ENCODE assay signal across 8 cellular contexts in genomic region chr3:105869531-105869833, GRCh38. TPM values are rescaled to one million over a fixed set of nuclear protein-coding genes. Genes with fewer than 3 reads are reported as not detected.
A peak's percentile ranks its signal among the peaks of the same experiment; 100 is the strongest.
DNase-seq lines count a peak whose midpoint lies in the region; ATAC-seq and TF ChIP-seq lines count a peak whose summit lies in the region.

No MANE protein-coding gene starts in this region.

- H3K4me1 Mint-ChIP-seq in CD4-positive, CD25-positive, alpha-beta regulatory T cell, result peaks cover 24 to 61% (median 43%) of the 10 kb centered on the region in 4 donors

- no CpG with 5 or more reads among the region's 3 CpGs for WGBS in neuronal stem cell (ENCODE audit: extremely low coverage in 2 of 2, insufficient read length in 2 of 2, insufficient replicate concordance in 1 of 2), 2 donors

- H2AFZ ChIP-seq in OCI-LY3 (ENCODE audit: low read depth, low read length) (peak overlapping the region; percentile 86), neuronal stem cell (ENCODE audit: low read length) (peak overlapping the region; percentile 96)

- peak overlapping the region; percentile 97 to 98 (median 98) for H3K27ac Mint-ChIP-seq in CD4-positive, CD25-positive, alpha-beta regulatory T cell

- H3K4me2 ChIP-seq in OCI-LY3 (ENCODE audit: low read length) (peak overlapping the region; percentile 88), neuronal stem cell (ENCODE audit: insufficient read depth, low read length, poor library complexity, severe bottlenecking) (peak overlapping the region; percentile 59)

- POLR2A ChIA-PET in GM10248 (lab: Yijun Ruan, JAX), result no interaction called here

- H3K9ac ChIP-seq in OCI-LY3 (ENCODE audit: low read length), result peak overlapping the region; percentile 53
- peak overlapping the region; percentile 58 for H3K9ac ChIP-seq in endocrine pancreas (ENCODE audit: control insufficient read depth, insufficient read depth, low read length)
- no peak overlapping the region for H3K9ac ChIP-seq in neuronal stem cell (ENCODE audit: low read depth, low read length, poor library complexity)

- no peak overlapping the region for H3K4ac ChIP-seq in neuronal stem cell (ENCODE audit: low read length)

- H3K36me3 Mint-ChIP-seq in CD4-positive, CD25-positive, alpha-beta regulatory T cell, result peaks cover 18% of the 10 kb centered on the region

- peak overlapping the region; percentile 93 for H3K4me3 ChIP-seq in CD4-positive, CD25-positive, alpha-beta regulatory T cell (ENCODE audit: low read depth, low read length)
- H3K4me3 ChIP-seq in OCI-LY3 (ENCODE audit: low read length) (peak overlapping the region; percentile 81), endocrine pancreas (ENCODE audit: control insufficient read depth, insufficient read depth, low read length) (peak overlapping the region; percentile 92), neuronal stem cell (ENCODE audit: low read length in 2 of 2) (peak overlapping the region; percentile 71 to 89)

- H3K79me1 ChIP-seq in neuronal stem cell (ENCODE audit: low read depth, low read length), result no peaks in the 10 kb centered on the region

- H3K18ac ChIP-seq in neuronal stem cell (ENCODE audit: low read length), result no peak overlapping the region

- no peak overlapping the region for H2BK12ac ChIP-seq in neuronal stem cell (ENCODE audit: low read length)

- H2BK120ac ChIP-seq in neuronal stem cell (ENCODE audit: low read depth, low read length), result no peak overlapping the region

- no peak overlapping the region for H2AK5ac ChIP-seq in neuronal stem cell (ENCODE audit: low read depth, low read length)

- H3K27me3 ChIP-seq in CD4-positive, CD25-positive, alpha-beta regulatory T cell (ENCODE audit: control insufficient read depth, insufficient read depth, low read length), result no peaks in the 10 kb centered on the region
- H3K27me3 ChIP-seq in OCI-LY3 (ENCODE audit: low read depth, low read length) (peaks cover 8% of the 10 kb centered on the region; the same call in 1 of the 2 replicates), endocrine pancreas (ENCODE audit: control insufficient read depth, insufficient read depth, low read length) (no peaks in the 10 kb centered on the region), neuronal stem cell (ENCODE audit: control insufficient read depth in 3 of 3, insufficient read depth in 3 of 3, low read depth in 1 of 3, low read length in 3 of 3) (peaks cover 0 to 2% (median 0%) of the 10 kb centered on the region in 3 experiments)

- DNase-seq in CD4-positive, CD25-positive, alpha-beta regulatory T cell, result no peak
- DNase-seq in neuronal stem cell (ENCODE audit: low spot score) (no peak), DMS114 treated with DMSO at 0.1 percent for 48 hours (lab: John Stamatoyannopoulos, UW; ENCODE audit: unreplicated experiment) (no peak), GM10248 (ENCODE audit: extremely low spot score) (no peak)

- H4K20me1 ChIP-seq in OCI-LY3 (ENCODE audit: insufficient read depth, low read length), result no peaks in the 10 kb centered on the region; the same call in 1 of the 2 replicates

- peaks cover 6% of the 10 kb centered on the region for H3K36me3 ChIP-seq in CD4-positive, CD25-positive, alpha-beta regulatory T cell (ENCODE audit: control insufficient read depth, insufficient read depth, low read length)
- peaks cover 3% of the 10 kb centered on the region for H3K36me3 ChIP-seq in OCI-LY3 (replicated peaks; ENCODE audit: low read depth, low read length)
- no peaks in the 10 kb centered on the region for H3K36me3 ChIP-seq in endocrine pancreas (ENCODE audit: control insufficient read depth, insufficient read depth, low read length)
- H3K36me3 ChIP-seq in neuronal stem cell (replicated peaks in 1 of 2; ENCODE audit: control insufficient read depth in 2 of 2, insufficient read depth in 2 of 2, low read length in 2 of 2), result peaks cover 0 to 20% of the 10 kb centered on the region in 2 donors

- no peaks in the 10 kb centered on the region for H3K9me3 ChIP-seq in CD4-positive, CD25-positive, alpha-beta regulatory T cell (ENCODE audit: control insufficient read depth in 2 of 2, low read length in 2 of 2)
- H3K9me3 ChIP-seq in OCI-LY3 (ENCODE audit: insufficient read depth, low read length) (no peaks in the 10 kb centered on the region), endocrine pancreas (ENCODE audit: control insufficient read depth, low read length) (no peaks in the 10 kb centered on the region), neuronal stem cell (replicated peaks in 1 of 2; ENCODE audit: control insufficient read depth in 2 of 2, insufficient read depth in 1 of 2, low read depth in 1 of 2, low read length in 2 of 2) (no peaks in the 10 kb centered on the region)

- H3K79me2 ChIP-seq in OCI-LY3 (ENCODE audit: low read length), result no peaks in the 10 kb centered on the region; the same call in 1 of the 2 replicates

- H4K91ac ChIP-seq in neuronal stem cell (ENCODE audit: low read depth, low read length, poor library complexity), result no peak overlapping the region

- peaks cover 0 to 2% (median 0%) of the 10 kb centered on the region in 7 donors for H3K9me3 Mint-ChIP-seq in CD4-positive, CD25-positive, alpha-beta regulatory T cell

- CTCF ChIA-PET in GM10248 (lab: Yijun Ruan, JAX), result interaction anchor here (1.3 to 1.8 kb wide), 2 partner anchors 11 to 12 kb away, joined by 5 to 6 read pairs; no protein-coding TSS in a partner anchor

- H2BK5ac ChIP-seq in neuronal stem cell (ENCODE audit: low read length), result peak overlapping the region; percentile 93

- no peak for TF ChIP-seq CTCF in OCI-LY3 (IDR thresholded peaks at IDR 0.05; ENCODE audit: low read depth, low read length)
- no peak for TF ChIP-seq CTCF in GM10248 (IDR thresholded peaks at IDR 0.05; ENCODE audit: control extremely low read depth, extremely low read depth, low read depth, missing control alignments)

- no peak overlapping the region for H4K8ac ChIP-seq in neuronal stem cell (ENCODE audit: low read depth, low read length)

- H3K27me3 Mint-ChIP-seq in CD4-positive, CD25-positive, alpha-beta regulatory T cell, result no peaks in the 10 kb centered on the region

- no peak overlapping the region for H2BK15ac ChIP-seq in neuronal stem cell (ENCODE audit: low read length)

- H3K4me1 ChIP-seq in CD4-positive, CD25-positive, alpha-beta regulatory T cell (ENCODE audit: control insufficient read depth, insufficient read depth, low read length, poor library complexity, severe bottlenecking), result peaks cover 42% of the 10 kb centered on the region
- peaks cover 28% of the 10 kb centered on the region for H3K4me1 ChIP-seq in OCI-LY3 (ENCODE audit: low read length)
- H3K4me1 ChIP-seq in endocrine pancreas (ENCODE audit: control insufficient read depth, insufficient read depth, low read length), result peaks cover 27% of the 10 kb centered on the region
- H3K4me1 ChIP-seq in neuronal stem cell (ENCODE audit: control insufficient read depth in 2 of 2, insufficient read depth in 1 of 2, low read depth in 1 of 2, low read length in 2 of 2), result peaks cover 0 to 2% of the 10 kb centered on the region in 2 donors

- H3K27ac ChIP-seq in CD4-positive, CD25-positive, alpha-beta regulatory T cell (ENCODE audit: insufficient read depth, low read length, poor library complexity, severe bottlenecking), result peak overlapping the region; percentile 72
- H3K27ac ChIP-seq in OCI-LY3 (ENCODE audit: low read length) (no peak overlapping the region), neuronal stem cell (replicated peaks; ENCODE audit: low read length) (peak overlapping the region; percentile 44)

- no peak overlapping the region for H3K23ac ChIP-seq in neuronal stem cell (ENCODE audit: low read depth, low read length, poor library complexity)

- ATAC-seq in CD4-positive, CD25-positive, alpha-beta regulatory T cell (ENCODE audit: low read depth in 2 of 2), result no peak
- ATAC-seq in GM21447 (IDR thresholded peaks at IDR 0.05; ENCODE audit: unreplicated experiment), result no peak
- ATAC-seq in HG03520 (IDR thresholded peaks at IDR 0.05; ENCODE audit: unreplicated experiment), result no peak

- H3K4me3 Mint-ChIP-seq in CD4-positive, CD25-positive, alpha-beta regulatory T cell, result peak overlapping the region; percentile 94 to 100 (median 96)

- H3K14ac ChIP-seq in neuronal stem cell (ENCODE audit: low read length), result no peak overlapping the region

RNA-seq across cellular contexts. Expression of gene CBLB, which starts 0.7 kb away (rescaled TPM):
- total RNA-seq in CD4-positive, CD25-positive, alpha-beta regulatory T cell, result 83.1 TPM
- polyA plus RNA-seq in CD4-positive, CD25-positive, alpha-beta regulatory T cell, result 10 to 100 TPM; 23.9 to 36.4 (median 29.9) TPM
- polyA plus RNA-seq in neuronal stem cell (2013, experiment 1 of 2), result 12.6 TPM
- 11.8 TPM for polyA plus RNA-seq in neuronal stem cell (2013, experiment 2 of 2)
